Comparison of ENCODE assay signal across 1 cellular context in the genomic region with DNA sequence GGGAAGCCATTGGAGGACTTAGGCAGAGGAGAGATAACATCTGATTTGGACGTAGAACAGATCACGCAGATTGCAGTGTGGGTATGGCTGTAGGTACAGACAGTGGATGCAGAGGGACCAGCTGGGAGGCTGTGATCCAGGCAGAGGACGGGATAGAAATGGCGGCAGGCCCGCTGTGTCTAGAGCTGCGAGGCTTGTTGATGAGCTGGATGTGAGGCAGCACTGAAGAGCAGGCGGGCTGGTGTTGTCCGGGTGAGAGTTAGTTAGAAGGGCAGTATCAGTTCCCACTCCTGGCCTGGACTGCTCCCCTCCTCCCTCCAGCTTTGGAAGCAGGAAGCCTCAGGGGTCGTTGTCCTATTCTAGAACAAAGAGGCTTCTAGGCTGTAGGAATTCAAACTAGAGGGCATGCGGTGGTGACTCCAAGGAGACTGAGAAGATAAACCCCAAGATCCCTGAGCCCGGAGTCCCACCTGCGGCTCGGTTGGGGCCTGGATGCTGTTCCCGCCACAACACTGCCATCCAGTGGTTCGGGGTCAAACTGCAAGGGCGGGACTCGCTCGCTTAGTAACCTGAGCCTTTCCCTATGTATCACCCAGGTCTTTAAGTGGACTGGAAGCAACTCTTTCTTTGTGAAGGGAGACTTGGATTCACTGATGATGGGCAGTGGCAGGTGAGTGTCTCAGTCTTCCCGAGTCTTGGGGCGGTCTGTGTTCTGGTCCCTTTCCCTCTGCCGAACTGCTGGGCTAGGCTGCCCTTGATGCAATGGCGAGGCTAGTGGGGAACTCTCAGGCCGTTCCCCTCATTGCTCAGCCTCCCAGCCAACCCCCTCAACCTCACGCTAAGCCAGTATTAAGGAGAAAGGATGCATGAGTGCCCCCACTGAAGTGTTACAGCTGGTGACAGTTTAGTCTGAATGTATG.
TF ChIP-seq lines count a peak whose summit lies in the region.

No MANE protein-coding gene starts in this region.

TF ChIP-seq in HepG2, 621 proteins besides CTCF, POLR2A, EP300 and RAD21 (continued from another document and continues in another):
- TF ChIP-seq, protein P1, sequence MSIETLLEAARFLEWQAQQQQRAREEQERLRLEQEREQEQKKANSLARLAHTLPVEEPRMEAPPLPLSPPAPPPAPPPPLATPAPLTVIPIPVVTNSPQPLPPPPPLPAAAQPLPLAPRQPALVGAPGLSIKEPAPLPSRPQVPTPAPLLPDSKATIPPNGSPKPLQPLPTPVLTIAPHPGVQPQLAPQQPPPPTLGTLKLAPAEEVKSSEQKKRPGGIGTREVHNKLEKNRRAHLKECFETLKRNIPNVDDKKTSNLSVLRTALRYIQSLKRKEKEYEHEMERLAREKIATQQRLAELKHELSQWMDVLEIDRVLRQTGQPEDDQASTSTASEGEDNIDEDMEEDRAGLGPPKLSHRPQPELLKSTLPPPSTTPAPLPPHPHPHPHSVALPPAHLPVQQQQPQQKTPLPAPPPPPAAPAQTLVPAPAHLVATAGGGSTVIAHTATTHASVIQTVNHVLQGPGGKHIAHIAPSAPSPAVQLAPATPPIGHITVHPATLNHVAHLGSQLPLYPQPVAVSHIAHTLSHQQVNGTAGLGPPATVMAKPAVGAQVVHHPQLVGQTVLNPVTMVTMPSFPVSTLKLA (IDR thresholded peaks at IDR 0.05) = no peak
- 0 out of 2 replicates have a peak, but pooled peaks have one; percentile 28 for TF ChIP-seq GTF2F1 (IDR thresholded peaks at IDR 0.05; ENCODE audit: low read length)
- 0 out of 2 replicates have a peak, but pooled peaks have one; percentile 25 for TF ChIP-seq ISL2 (CRISPR knock-in tag; IDR thresholded peaks at IDR 0.05)
- TF ChIP-seq FOXA1 (IDR thresholded peaks at IDR 0.05) = no peak
- no peak for TF ChIP-seq FOXA1 (CRISPR knock-in tag; IDR thresholded peaks at IDR 0.05)
- TF ChIP-seq PRPF4 (IDR thresholded peaks at IDR 0.05; ENCODE audit: low read depth, low read length, poor library complexity, severe bottlenecking) = no peak
- no peak for TF ChIP-seq TAF15 (IDR thresholded peaks at IDR 0.05; ENCODE audit: low read depth, low read length, poor library complexity, severe bottlenecking)
- 0 out of 2 replicates have a peak, but pooled peaks have one; percentile 24 for TF ChIP-seq AHR (CRISPR knock-in tag; IDR thresholded peaks at IDR 0.05)
- TF ChIP-seq, protein P2, sequence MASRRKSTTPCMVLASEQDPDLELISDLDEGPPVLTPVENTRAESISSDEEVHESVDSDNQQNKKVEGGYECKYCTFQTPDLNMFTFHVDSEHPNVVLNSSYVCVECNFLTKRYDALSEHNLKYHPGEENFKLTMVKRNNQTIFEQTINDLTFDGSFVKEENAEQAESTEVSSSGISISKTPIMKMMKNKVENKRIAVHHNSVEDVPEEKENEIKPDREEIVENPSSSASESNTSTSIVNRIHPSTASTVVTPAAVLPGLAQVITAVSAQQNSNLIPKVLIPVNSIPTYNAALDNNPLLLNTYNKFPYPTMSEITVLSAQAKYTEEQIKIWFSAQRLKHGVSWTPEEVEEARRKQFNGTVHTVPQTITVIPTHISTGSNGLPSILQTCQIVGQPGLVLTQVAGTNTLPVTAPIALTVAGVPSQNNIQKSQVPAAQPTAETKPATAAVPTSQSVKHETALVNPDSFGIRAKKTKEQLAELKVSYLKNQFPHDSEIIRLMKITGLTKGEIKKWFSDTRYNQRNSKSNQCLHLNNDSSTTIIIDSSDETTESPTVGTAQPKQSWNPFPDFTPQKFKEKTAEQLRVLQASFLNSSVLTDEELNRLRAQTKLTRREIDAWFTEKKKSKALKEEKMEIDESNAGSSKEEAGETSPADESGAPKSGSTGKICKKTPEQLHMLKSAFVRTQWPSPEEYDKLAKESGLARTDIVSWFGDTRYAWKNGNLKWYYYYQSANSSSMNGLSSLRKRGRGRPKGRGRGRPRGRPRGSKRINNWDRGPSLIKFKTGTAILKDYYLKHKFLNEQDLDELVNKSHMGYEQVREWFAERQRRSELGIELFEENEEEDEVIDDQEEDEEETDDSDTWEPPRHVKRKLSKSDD (CRISPR knock-in tag; IDR thresholded peaks at IDR 0.05; ENCODE audit: low read depth) = no peak
- no peak for TF ChIP-seq ZNF136 (CRISPR knock-in tag; IDR thresholded peaks at IDR 0.05; ENCODE audit: low read depth)
- TF ChIP-seq NBN (conservative IDR thresholded peaks at IDR 0.05) = no peak
- 0 out of 2 replicates have a peak, but pooled peaks have one; percentile 57 for TF ChIP-seq ZNF260 (CRISPR knock-in tag; IDR thresholded peaks at IDR 0.05; ENCODE audit: borderline replicate concordance, low read depth)
- TF ChIP-seq RORA (CRISPR knock-in tag; IDR thresholded peaks at IDR 0.05) = no peak
- no peak for TF ChIP-seq ZNF788 (CRISPR knock-in tag; IDR thresholded peaks at IDR 0.05; ENCODE audit: borderline replicate concordance)
- peak; percentile 83; the same call in 1 of the 2 replicates for TF ChIP-seq ZNF598 (CRISPR knock-in tag; IDR thresholded peaks at IDR 0.05; ENCODE audit: borderline replicate concordance)
- TF ChIP-seq STAT5B (CRISPR knock-in tag; IDR thresholded peaks at IDR 0.05) = no peak
- no peak for TF ChIP-seq NR2F1 (CRISPR knock-in tag; IDR thresholded peaks at IDR 0.05)
- TF ChIP-seq KLF9 (CRISPR knock-in tag; IDR thresholded peaks at IDR 0.05; ENCODE audit: low read depth) = 0 out of 2 replicates have a peak, but pooled peaks have one; percentile 39
- no peak; the same call in 1 of the 2 replicates for TF ChIP-seq SMYD3 (CRISPR knock-in tag; IDR thresholded peaks at IDR 0.05)
- TF ChIP-seq, protein P3, sequence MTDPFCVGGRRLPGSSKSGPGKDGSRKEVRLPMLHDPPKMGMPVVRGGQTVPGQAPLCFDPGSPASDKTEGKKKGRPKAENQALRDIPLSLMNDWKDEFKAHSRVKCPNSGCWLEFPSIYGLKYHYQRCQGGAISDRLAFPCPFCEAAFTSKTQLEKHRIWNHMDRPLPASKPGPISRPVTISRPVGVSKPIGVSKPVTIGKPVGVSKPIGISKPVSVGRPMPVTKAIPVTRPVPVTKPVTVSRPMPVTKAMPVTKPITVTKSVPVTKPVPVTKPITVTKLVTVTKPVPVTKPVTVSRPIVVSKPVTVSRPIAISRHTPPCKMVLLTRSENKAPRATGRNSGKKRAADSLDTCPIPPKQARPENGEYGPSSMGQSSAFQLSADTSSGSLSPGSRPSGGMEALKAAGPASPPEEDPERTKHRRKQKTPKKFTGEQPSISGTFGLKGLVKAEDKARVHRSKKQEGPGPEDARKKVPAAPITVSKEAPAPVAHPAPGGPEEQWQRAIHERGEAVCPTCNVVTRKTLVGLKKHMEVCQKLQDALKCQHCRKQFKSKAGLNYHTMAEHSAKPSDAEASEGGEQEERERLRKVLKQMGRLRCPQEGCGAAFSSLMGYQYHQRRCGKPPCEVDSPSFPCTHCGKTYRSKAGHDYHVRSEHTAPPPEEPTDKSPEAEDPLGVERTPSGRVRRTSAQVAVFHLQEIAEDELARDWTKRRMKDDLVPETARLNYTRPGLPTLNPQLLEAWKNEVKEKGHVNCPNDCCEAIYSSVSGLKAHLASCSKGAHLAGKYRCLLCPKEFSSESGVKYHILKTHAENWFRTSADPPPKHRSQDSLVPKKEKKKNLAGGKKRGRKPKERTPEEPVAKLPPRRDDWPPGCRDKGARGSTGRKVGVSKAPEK (CRISPR knock-in tag; IDR thresholded peaks at IDR 0.05; ENCODE audit: borderline replicate concordance) = no peak
- TF ChIP-seq, protein P4, sequence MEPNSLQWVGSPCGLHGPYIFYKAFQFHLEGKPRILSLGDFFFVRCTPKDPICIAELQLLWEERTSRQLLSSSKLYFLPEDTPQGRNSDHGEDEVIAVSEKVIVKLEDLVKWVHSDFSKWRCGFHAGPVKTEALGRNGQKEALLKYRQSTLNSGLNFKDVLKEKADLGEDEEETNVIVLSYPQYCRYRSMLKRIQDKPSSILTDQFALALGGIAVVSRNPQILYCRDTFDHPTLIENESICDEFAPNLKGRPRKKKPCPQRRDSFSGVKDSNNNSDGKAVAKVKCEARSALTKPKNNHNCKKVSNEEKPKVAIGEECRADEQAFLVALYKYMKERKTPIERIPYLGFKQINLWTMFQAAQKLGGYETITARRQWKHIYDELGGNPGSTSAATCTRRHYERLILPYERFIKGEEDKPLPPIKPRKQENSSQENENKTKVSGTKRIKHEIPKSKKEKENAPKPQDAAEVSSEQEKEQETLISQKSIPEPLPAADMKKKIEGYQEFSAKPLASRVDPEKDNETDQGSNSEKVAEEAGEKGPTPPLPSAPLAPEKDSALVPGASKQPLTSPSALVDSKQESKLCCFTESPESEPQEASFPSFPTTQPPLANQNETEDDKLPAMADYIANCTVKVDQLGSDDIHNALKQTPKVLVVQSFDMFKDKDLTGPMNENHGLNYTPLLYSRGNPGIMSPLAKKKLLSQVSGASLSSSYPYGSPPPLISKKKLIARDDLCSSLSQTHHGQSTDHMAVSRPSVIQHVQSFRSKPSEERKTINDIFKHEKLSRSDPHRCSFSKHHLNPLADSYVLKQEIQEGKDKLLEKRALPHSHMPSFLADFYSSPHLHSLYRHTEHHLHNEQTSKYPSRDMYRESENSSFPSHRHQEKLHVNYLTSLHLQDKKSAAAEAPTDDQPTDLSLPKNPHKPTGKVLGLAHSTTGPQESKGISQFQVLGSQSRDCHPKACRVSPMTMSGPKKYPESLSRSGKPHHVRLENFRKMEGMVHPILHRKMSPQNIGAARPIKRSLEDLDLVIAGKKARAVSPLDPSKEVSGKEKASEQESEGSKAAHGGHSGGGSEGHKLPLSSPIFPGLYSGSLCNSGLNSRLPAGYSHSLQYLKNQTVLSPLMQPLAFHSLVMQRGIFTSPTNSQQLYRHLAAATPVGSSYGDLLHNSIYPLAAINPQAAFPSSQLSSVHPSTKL (CRISPR knock-in tag; IDR thresholded peaks at IDR 0.05) = peak; percentile 55
- no peak for TF ChIP-seq NR3C1 (CRISPR knock-in tag; IDR thresholded peaks at IDR 0.05)
- no peak for TF ChIP-seq SUZ12 (IDR thresholded peaks at IDR 0.05; ENCODE audit: low read depth, low read length)
- TF ChIP-seq, protein P5, sequence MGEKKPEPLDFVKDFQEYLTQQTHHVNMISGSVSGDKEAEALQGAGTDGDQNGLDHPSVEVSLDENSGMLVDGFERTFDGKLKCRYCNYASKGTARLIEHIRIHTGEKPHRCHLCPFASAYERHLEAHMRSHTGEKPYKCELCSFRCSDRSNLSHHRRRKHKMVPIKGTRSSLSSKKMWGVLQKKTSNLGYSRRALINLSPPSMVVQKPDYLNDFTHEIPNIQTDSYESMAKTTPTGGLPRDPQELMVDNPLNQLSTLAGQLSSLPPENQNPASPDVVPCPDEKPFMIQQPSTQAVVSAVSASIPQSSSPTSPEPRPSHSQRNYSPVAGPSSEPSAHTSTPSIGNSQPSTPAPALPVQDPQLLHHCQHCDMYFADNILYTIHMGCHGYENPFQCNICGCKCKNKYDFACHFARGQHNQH (CRISPR knock-in tag; IDR thresholded peaks at IDR 0.05) = peak; percentile 90
- TF ChIP-seq ZNF468 (CRISPR knock-in tag; IDR thresholded peaks at IDR 0.05) = no peak
- TF ChIP-seq KDM2A (CRISPR knock-in tag; IDR thresholded peaks at IDR 0.05; ENCODE audit: borderline replicate concordance, low read depth) = peak; percentile 96
- peak; percentile 83; the same call in 1 of the 2 replicates for TF ChIP-seq RELA (CRISPR knock-in tag; IDR thresholded peaks at IDR 0.05)
- 0 out of 2 replicates have a peak, but pooled peaks have one; percentile 37 for TF ChIP-seq DNMT3B (CRISPR knock-in tag; conservative IDR thresholded peaks at IDR 0.05)
- TF ChIP-seq ZBTB1 (CRISPR knock-in tag; IDR thresholded peaks at IDR 0.05; ENCODE audit: borderline replicate concordance) = no peak
- TF ChIP-seq ZNF20 (CRISPR knock-in tag; IDR thresholded peaks at IDR 0.05) = no peak
- TF ChIP-seq BRD4 (CRISPR knock-in tag; IDR thresholded peaks at IDR 0.05) = no peak
- TF ChIP-seq TOE1 (CRISPR knock-in tag; IDR thresholded peaks at IDR 0.05) = no peak
- TF ChIP-seq ZNF775 (CRISPR knock-in tag; IDR thresholded peaks at IDR 0.05; ENCODE audit: borderline replicate concordance) = no peak
- TF ChIP-seq, protein P6, sequence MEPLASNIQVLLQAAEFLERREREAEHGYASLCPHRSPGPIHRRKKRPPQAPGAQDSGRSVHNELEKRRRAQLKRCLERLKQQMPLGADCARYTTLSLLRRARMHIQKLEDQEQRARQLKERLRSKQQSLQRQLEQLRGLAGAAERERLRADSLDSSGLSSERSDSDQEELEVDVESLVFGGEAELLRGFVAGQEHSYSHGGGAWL (CRISPR knock-in tag; IDR thresholded peaks at IDR 0.05) = no peak
- TF ChIP-seq, protein P7, sequence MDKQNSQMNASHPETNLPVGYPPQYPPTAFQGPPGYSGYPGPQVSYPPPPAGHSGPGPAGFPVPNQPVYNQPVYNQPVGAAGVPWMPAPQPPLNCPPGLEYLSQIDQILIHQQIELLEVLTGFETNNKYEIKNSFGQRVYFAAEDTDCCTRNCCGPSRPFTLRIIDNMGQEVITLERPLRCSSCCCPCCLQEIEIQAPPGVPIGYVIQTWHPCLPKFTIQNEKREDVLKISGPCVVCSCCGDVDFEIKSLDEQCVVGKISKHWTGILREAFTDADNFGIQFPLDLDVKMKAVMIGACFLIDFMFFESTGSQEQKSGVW (CRISPR knock-in tag; IDR thresholded peaks at IDR 0.05; ENCODE audit: borderline replicate concordance) = no peak
- TF ChIP-seq, protein P8, sequence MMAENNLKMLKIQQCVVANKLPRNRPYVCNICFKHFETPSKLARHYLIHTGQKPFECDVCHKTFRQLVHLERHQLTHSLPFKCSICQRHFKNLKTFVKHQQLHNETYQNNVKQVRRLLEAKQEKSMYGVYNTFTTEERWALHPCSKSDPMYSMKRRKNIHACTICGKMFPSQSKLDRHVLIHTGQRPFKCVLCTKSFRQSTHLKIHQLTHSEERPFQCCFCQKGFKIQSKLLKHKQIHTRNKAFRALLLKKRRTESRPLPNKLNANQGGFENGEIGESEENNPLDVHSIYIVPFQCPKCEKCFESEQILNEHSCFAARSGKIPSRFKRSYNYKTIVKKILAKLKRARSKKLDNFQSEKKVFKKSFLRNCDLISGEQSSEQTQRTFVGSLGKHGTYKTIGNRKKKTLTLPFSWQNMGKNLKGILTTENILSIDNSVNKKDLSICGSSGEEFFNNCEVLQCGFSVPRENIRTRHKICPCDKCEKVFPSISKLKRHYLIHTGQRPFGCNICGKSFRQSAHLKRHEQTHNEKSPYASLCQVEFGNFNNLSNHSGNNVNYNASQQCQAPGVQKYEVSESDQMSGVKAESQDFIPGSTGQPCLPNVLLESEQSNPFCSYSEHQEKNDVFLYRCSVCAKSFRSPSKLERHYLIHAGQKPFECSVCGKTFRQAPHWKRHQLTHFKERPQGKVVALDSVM (CRISPR knock-in tag; IDR thresholded peaks at IDR 0.05) = peak; percentile 31; the same call in 1 of the 2 replicates
- no peak for TF ChIP-seq POLR2G (IDR thresholded peaks at IDR 0.05; ENCODE audit: low read depth, low read length)
- TF ChIP-seq ZNF343 (CRISPR knock-in tag; IDR thresholded peaks at IDR 0.05) = no peak
- TF ChIP-seq MEF2D (CRISPR knock-in tag; IDR thresholded peaks at IDR 0.05) = peak; percentile 37; the same call in 1 of the 2 replicates
- peak; percentile 87 for TF ChIP-seq BORCS8-MEF2B (CRISPR knock-in tag; IDR thresholded peaks at IDR 0.05)
- peak; percentile 81 for TF ChIP-seq SRY (CRISPR knock-in tag; IDR thresholded peaks at IDR 0.05)
